8 cellular contexts compared by ENCODE assay signal in the genomic region with DNA sequence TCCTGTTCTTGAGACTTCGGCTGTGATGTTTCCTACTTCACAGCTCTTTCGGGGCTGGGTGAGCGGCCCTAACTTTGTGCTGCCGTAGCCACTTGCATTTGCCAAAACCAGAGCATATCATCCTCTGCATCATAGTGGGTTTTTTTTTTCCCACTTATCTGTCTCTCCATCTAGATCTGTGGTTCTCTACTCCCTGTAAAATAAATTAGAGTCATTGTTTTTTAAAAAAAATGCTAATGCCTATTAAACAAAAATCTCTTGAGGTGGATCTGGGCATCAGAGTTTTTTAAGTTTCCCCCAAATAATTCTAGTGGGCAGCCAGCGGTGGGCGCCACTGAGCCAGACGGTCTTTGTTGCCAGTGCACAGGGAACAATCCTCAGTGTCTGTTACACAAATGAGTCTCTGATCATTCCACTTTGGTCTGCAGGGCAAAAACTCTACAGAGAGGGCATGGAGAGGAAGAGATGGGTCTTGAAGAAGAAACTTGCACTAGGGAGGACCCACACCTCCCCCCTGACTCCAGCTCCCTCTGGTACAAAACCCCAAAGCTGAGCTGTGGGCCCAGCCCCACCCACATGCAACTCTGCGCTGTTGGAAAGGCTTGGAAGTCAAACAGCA.
DNase-seq lines count a peak whose midpoint lies in the region; ATAC-seq lines count a peak whose summit lies in the region.

No MANE protein-coding gene starts in this region.

- peaks cover 68% of the 10 kb centered on the region for H3K4me1 Mint-ChIP-seq in stimulated activated memory B cell treated with anti-CD40 and anti-IgM and Interleukin-4, amounts not matched to agents 10 μg/mL and 1 μg/mL and 100 μg/mL, for 72 hours

- peak overlapping the region; percentile 75 for H3K27ac ChIP-seq in SJSA1

- H3K36me3 Mint-ChIP-seq in stimulated activated memory B cell treated with anti-CD40 and anti-IgM and Interleukin-4, amounts not matched to agents 10 μg/mL and 1 μg/mL and 100 μg/mL, for 72 hours, result no peaks in the 10 kb centered on the region

- H3K27me3 Mint-ChIP-seq in stimulated activated memory B cell treated with anti-CD40 and anti-IgM and Interleukin-4, amounts not matched to agents 10 μg/mL and 1 μg/mL and 100 μg/mL, for 72 hours, result no peaks in the 10 kb centered on the region

- no peaks in the 10 kb centered on the region for H3K27me3 ChIP-seq in SJSA1 (replicated peaks)

- ATAC-seq in stimulated activated memory B cell treated with anti-CD40 and anti-IgM and Interleukin-4, amounts not matched to agents 10 μg/mL and 1 μg/mL and 100 μg/mL, for 72 hours, result no peak
- no peak for ATAC-seq in left cardiac atrium

- no peak overlapping the region for H3K4me3 Mint-ChIP-seq in stimulated activated memory B cell treated with anti-CD40 and anti-IgM and Interleukin-4, amounts not matched to agents 10 μg/mL and 1 μg/mL and 100 μg/mL, for 72 hours

- no peaks in the 10 kb centered on the region for H3K9me3 Mint-ChIP-seq in stimulated activated memory B cell treated with anti-CD40 and anti-IgM and Interleukin-4, amounts not matched to agents 10 μg/mL and 1 μg/mL and 100 μg/mL, for 72 hours

- intact Hi-C loops in left cardiac atrium (cut with DNase I), result no loop called here

- H3K27ac Mint-ChIP-seq in stimulated activated memory B cell treated with anti-CD40 and anti-IgM and Interleukin-4, amounts not matched to agents 10 μg/mL and 1 μg/mL and 100 μg/mL, for 72 hours, result peak overlapping the region; percentile 96

- H3K9me3 ChIP-seq in SJSA1 (replicated peaks), result no peaks in the 10 kb centered on the region

- H3K36me3 ChIP-seq in SJSA1, result no peaks in the 10 kb centered on the region

- DNase-seq in NCI-H345 treated with DMSO at 0.1 percent for 48 hours (lab: John Stamatoyannopoulos, UW; ENCODE audit: unreplicated experiment) (peak; percentile 13), NCI-H345 (lab: John Stamatoyannopoulos, UW) (no peak), SJSA1 (ENCODE audit: low read depth in 1 of 2, low spot score in 2 of 2) (no peak), ecto neural progenitor cell (ENCODE audit: low spot score) (peak; percentile 60), HUDEP-2 (lab: John Stamatoyannopoulos, UW; ENCODE audit: unreplicated experiment in 76 of 76) (no peak), globus pallidus (ENCODE audit: low spot score) (no peak), left cardiac atrium (no peak)

- peaks cover 46% of the 10 kb centered on the region for H3K4me1 ChIP-seq in SJSA1 (replicated peaks)

- H3K4me3 ChIP-seq in SJSA1, result no peak overlapping the region

Comparison
In these comparisons a context has a peak if more than half of its experiments do, and no peak if none do; other contexts are left out.
1. DNase-seq: peak in NCI-H345 treated with DMSO at 0.1 percent for 48 hours (single experiment) and ecto neural progenitor cell (single experiment); none in NCI-H345 (single experiment), SJSA1 (0 of 2), HUDEP-2 (0 of 76), globus pallidus (single experiment) and left cardiac atrium (single experiment).